In the genomic region with DNA sequence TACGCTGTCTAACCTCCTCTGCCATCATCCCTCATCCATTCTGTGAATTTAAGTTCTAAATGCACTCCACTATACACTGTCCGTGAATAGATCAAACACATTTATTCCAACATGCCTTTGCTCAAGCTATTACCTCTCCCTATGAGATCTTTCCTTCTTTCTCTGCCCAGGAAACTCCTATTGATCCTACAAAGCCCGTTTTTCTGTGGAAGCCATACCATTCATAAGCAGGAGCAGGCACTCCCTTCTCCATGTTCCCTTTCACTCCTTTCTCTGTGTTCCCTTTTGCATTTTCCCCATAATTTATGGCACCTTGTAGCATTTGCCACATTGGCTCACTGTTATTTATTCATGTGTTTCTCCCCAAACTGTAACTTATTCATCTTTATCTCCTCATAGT, we compare ENCODE assay signal across 1 cellular context.
TF ChIP-seq lines count a peak whose summit lies in the region.

No MANE protein-coding gene starts in this region.

TF ChIP-seq in K562, 482 proteins besides CTCF, POLR2A, EP300 and RAD21 (continued from another document):
- TF ChIP-seq GMEB1 (CRISPR knock-in tag; IDR thresholded peaks at IDR 0.05) (no peak), ZNF274 (IDR thresholded peaks at IDR 0.05; ENCODE audit: borderline replicate concordance, low read depth, low read length) (no peak), E2F3 (CRISPR knock-in tag; IDR thresholded peaks at IDR 0.05) (no peak), TAL1 (IDR thresholded peaks at IDR 0.05) (no peak), ZNF232 (CRISPR knock-in tag; IDR thresholded peaks at IDR 0.05) (no peak), TEAD1 (CRISPR knock-in tag; IDR thresholded peaks at IDR 0.05) (no peak), PTRF (tag; IDR thresholded peaks at IDR 0.05) (no peak), XRCC3 (IDR thresholded peaks at IDR 0.05) (no peak), SIN3B (IDR thresholded peaks at IDR 0.05; ENCODE audit: low read depth) (no peak), RBM14 (IDR thresholded peaks at IDR 0.05; ENCODE audit: borderline replicate concordance, insufficient read depth, low read depth, low read length) (no peak), ELF2 (CRISPR knock-in tag; IDR thresholded peaks at IDR 0.05) (no peak), ZNF57 (CRISPR knock-in tag; IDR thresholded peaks at IDR 0.05) (no peak), GATA2 (CRISPR knock-in tag; IDR thresholded peaks at IDR 0.05) (no peak), FOXP4 (CRISPR knock-in tag; IDR thresholded peaks at IDR 0.05; ENCODE audit: borderline replicate concordance) (no peak), ZNF830 (CRISPR knock-in tag; IDR thresholded peaks at IDR 0.05) (no peak), U2AF2 (optimal IDR thresholded peaks at IDR 0.05; ENCODE audit: low read depth, low read length) (no peak)
- TF ChIP-seq, protein P1, sequence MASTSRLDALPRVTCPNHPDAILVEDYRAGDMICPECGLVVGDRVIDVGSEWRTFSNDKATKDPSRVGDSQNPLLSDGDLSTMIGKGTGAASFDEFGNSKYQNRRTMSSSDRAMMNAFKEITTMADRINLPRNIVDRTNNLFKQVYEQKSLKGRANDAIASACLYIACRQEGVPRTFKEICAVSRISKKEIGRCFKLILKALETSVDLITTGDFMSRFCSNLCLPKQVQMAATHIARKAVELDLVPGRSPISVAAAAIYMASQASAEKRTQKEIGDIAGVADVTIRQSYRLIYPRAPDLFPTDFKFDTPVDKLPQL (IDR thresholded peaks at IDR 0.05; ENCODE audit: extremely low read depth, insufficient read length), result no peak
TF ChIP-seq in K562: peak in this region for 0.
